1 cellular context compared by ENCODE assay signal in the genomic region with DNA sequence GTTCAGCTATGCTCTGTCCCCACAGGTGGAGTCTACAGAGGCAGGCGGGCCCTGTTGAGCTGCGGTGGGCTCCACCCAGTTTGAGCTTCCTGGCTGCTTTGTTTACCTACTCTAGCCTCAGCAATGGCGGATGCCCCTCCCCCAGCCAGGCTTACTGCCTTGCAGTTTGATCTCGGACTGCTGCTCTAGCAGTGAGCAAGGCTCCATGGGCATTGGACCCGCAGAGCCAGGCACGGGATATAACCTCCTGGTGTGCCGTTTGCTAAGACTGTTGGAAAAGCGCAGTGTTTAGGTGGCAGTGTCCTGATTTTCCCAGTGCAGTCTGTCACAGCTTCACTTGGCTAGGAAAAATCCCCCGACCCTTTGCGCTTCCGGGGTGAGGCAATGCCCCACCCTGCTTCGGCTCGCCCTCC.
TF ChIP-seq lines count a peak whose summit lies in the region.

No MANE protein-coding gene starts in this region.

TF ChIP-seq in K562, 482 proteins besides CTCF, POLR2A, EP300 and RAD21 (continued from another document):
- TF ChIP-seq ZBTB17 (CRISPR knock-in tag; IDR thresholded peaks at IDR 0.05), result 0 out of 2 replicates have a peak, but pooled peaks have one; percentile 46
TF ChIP-seq in K562: peak in this region for 11.
